Comparison of ENCODE assay signal across 21 cellular contexts in the genomic region with DNA sequence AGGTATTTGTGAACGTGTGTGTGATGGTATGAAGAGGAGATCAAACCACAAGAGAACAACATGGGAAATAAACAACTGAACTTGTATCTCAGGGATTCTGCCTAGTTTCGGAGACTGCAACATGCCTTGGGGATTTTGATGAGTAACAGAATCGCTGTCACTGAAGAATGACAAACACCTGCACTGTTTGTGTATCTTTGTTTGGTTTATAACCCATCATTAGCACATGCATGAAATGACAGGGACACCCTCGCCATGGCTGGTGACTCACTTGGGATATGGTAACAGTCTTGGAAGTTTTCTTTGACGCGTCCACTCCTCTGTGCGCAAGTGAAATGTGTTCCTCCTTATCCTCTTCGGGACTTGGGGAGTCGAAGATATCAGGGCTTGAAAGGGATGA. TPM values are rescaled to one million over a fixed set of nuclear protein-coding genes. Genes with fewer than 3 reads are reported as not detected.
DNase-seq lines count a peak whose midpoint lies in the region; ATAC-seq lines count a peak whose summit lies in the region.
"Had no signal": no experiment of that assay in that cellular context is flagged by ENCODE, and none has a peak within 500 bp of the region (broad histone marks: within the 10 kb centered on the region; RNA-seq: fewer than 3 reads in every experiment).

No MANE protein-coding gene starts in this region.

- H3K4me1 Mint-ChIP-seq in activated CD4-positive, alpha-beta T cell treated with anti-CD3 and anti-CD28 coated beads, Interleukin-2, amount 10 ng/mL, durations not matched to agents 24 days and 14 days = peaks cover 29% of the 10 kb centered on the region
- H3K4me1 Mint-ChIP-seq in stimulated activated naive CD8-positive, alpha-beta T cell treated with anti-CD3 and anti-CD28 coated beads, Interleukin-15, amount 100 ng/mL, for 72 hours = peaks cover 50% of the 10 kb centered on the region

- intact Hi-C loops in activated CD4-positive, alpha-beta T cell treated with anti-CD3 and anti-CD28 coated beads, Interleukin-2, amount 10 ng/mL, durations not matched to agents 24 days and 14 days (cut with micrococcal nuclease) = loop anchor here (2.0 kb wide), 1 partner anchor 343 kb away; no protein-coding TSS in a partner anchor
- intact Hi-C loops in left cardiac atrium (cut with DNase I) (loop anchor here in 1 of 2 donors (5.0 kb wide), 1 partner anchor 342 kb away; a partner anchor contains a TSS), Right ventricle myocardium inferior (cut with DNase I) (loop anchor here (2.0 to 10.0 kb wide), 2 partner anchors 69 to 343 kb away; no protein-coding TSS in a partner anchor), left ventricle myocardium superior (cut with micrococcal nuclease) (no loop called here)

- H3K9me3 Mint-ChIP-seq in activated CD4-positive, alpha-beta T cell treated with anti-CD3 and anti-CD28 coated beads, Interleukin-2, amount 10 ng/mL, durations not matched to agents 24 days and 14 days = no peaks in the 10 kb centered on the region
- no peaks in the 10 kb centered on the region for H3K9me3 Mint-ChIP-seq in stimulated activated naive CD8-positive, alpha-beta T cell treated with anti-CD3 and anti-CD28 coated beads, Interleukin-15, amount 100 ng/mL, for 72 hours

- H3K4me3 Mint-ChIP-seq in activated CD4-positive, alpha-beta T cell treated with anti-CD3 and anti-CD28 coated beads, Interleukin-2, amount 10 ng/mL, durations not matched to agents 24 days and 14 days = no peak overlapping the region
- no peak overlapping the region for H3K4me3 Mint-ChIP-seq in stimulated activated naive CD8-positive, alpha-beta T cell treated with anti-CD3 and anti-CD28 coated beads, Interleukin-15, amount 100 ng/mL, for 72 hours

- H3K27ac Mint-ChIP-seq in activated CD4-positive, alpha-beta T cell treated with anti-CD3 and anti-CD28 coated beads, Interleukin-2, amount 10 ng/mL, durations not matched to agents 24 days and 14 days = peak overlapping the region; percentile 18
- H3K27ac Mint-ChIP-seq in stimulated activated naive CD8-positive, alpha-beta T cell treated with anti-CD3 and anti-CD28 coated beads, Interleukin-15, amount 100 ng/mL, for 72 hours = no peak overlapping the region

- no peak for DNase-seq in activated CD4-positive, alpha-beta T cell treated with anti-CD3 and anti-CD28 coated beads, Interleukin-2, amount 10 ng/mL, durations not matched to agents 24 days and 14 days
- no peak for DNase-seq in activated CD4-positive, alpha-beta T cell treated with anti-CD3 and anti-CD28 coated beads, Interleukin-2, amount 50 U/mL, for 48 hours
- no peak for DNase-seq in left cardiac atrium
- DNase-seq in Right ventricle myocardium inferior (ENCODE audit: missing footprints) = no peak
- DNase-seq in left ventricle myocardium superior = no peak
- DNase-seq in NCI-H2029 (lab: John Stamatoyannopoulos, UW) = no peak
- DNase-seq in stimulated activated naive CD8-positive, alpha-beta T cell treated with anti-CD3 and anti-CD28 coated beads, Interleukin-15, amount 100 ng/mL, for 72 hours = no peak
- DNase-seq: 8988T; BE2C; Calu3; CD4-positive, alpha-beta memory T cell; DMS79 treated with DMSO at 0.1 percent for 48 hours; KBM-7; NCI-H1417 treated with DMSO at 0.1 percent for 48 hours; NCI-H1930; NCI-H2171; NCI-H446; NCI-H69; OCI-M1 had no signal

- ATAC-seq in left cardiac atrium (peak; percentile 20 to 78), Right ventricle myocardium inferior (no peak), left ventricle myocardium superior (peak; percentile 42), HG03139 (IDR thresholded peaks at IDR 0.05; ENCODE audit: unreplicated experiment) (no peak)
- ATAC-seq in stimulated activated naive CD8-positive, alpha-beta T cell treated with anti-CD3 and anti-CD28 coated beads, Interleukin-15, amount 100 ng/mL, for 72 hours = no peak
- ATAC-seq: HCT116 had no signal

- no peaks in the 10 kb centered on the region for H3K27me3 Mint-ChIP-seq in activated CD4-positive, alpha-beta T cell treated with anti-CD3 and anti-CD28 coated beads, Interleukin-2, amount 10 ng/mL, durations not matched to agents 24 days and 14 days
- no peaks in the 10 kb centered on the region for H3K27me3 Mint-ChIP-seq in stimulated activated naive CD8-positive, alpha-beta T cell treated with anti-CD3 and anti-CD28 coated beads, Interleukin-15, amount 100 ng/mL, for 72 hours
- H3K27me3 Mint-ChIP-seq: CD4-positive, alpha-beta memory T cell had no signal

- H3K36me3 Mint-ChIP-seq in activated CD4-positive, alpha-beta T cell treated with anti-CD3 and anti-CD28 coated beads, Interleukin-2, amount 10 ng/mL, durations not matched to agents 24 days and 14 days (ENCODE audit: low read depth) = peaks cover 50% of the 10 kb centered on the region

RNA-seq across cellular contexts. Expression of a gene that starts 30.3 kb away (rescaled TPM):
- total RNA-seq in activated CD4-positive, alpha-beta T cell treated with anti-CD3 and anti-CD28 coated beads, Interleukin-2, amount 10 ng/mL, durations not matched to agents 24 days and 14 days = 0.31 and 0.37 TPM in 2 replicates
- under 1 TPM in 1 of 2 donors, not detected in 1; 0.15 TPM for total RNA-seq in left cardiac atrium
- not detected for total RNA-seq in Right ventricle myocardium inferior
- total RNA-seq in left ventricle myocardium superior = not detected
- total RNA-seq: CD4-positive, alpha-beta memory T cell had no signal

Comparison
In these comparisons a context has a peak if more than half of its experiments do, and no peak if none do; other contexts are left out.
1. ATAC-seq: peak in left cardiac atrium (2 of 2) and left ventricle myocardium superior (single experiment); none in Right ventricle myocardium inferior (single experiment), stimulated activated naive CD8-positive, alpha-beta T cell treated with anti-CD3 and anti-CD28 coated beads, Interleukin-15, amount 100 ng/mL, for 72 hours (single experiment) and HG03139 (single experiment).